ENCODE assay signal across 13 cellular contexts in the genomic region with DNA sequence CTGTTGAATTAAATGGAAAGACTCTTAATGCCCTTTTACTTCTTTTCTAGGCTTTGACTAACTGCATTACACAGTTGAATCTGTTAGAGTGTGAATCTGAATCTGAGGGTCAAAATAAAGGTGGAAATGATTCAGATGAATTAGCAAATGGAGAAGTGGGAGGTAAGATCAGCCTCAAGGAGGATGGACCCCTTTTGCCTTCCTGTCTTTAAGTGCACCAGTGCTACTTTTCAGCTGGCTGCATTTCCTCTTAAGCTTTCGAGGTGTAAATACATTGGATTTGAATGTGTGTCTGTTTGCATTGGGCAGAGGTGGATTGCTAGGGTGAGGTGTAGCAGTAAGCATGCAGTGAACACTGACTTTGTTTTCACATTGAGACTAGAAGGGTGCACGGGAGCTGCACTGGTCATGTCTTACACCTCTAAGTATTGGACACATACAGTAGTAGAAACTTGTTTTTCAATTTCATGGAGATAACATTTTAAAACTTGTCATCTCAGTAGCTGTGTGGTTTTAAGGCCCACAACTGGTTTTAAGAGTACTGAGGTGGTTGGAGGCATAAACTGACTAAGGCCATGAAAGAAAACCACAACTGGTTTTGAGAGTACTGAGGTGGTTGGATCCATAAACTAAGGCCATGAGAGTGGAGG. TPM values are rescaled to one million over a fixed set of nuclear protein-coding genes. Genes with fewer than 3 reads are reported as not detected.
DNase-seq lines count a peak whose midpoint lies in the region; ATAC-seq and TF ChIP-seq lines count a peak whose summit lies in the region.
"Had no signal": no experiment of that assay in that cellular context is flagged by ENCODE, and none has a peak within 500 bp of the region (broad histone marks: within the 10 kb centered on the region; RNA-seq: fewer than 3 reads in every experiment).

No MANE protein-coding gene starts in this region.

- no peak overlapping the region for H3K4me2 ChIP-seq in smooth muscle cell

- H4K20me1 ChIP-seq in smooth muscle cell (ENCODE audit: low read depth) = no peaks in the 10 kb centered on the region

- H3F3A ChIP-seq in smooth muscle cell (ENCODE audit: low read depth) = no peaks in the 10 kb centered on the region

- H3K36me3 ChIP-seq in mucosa of descending colon (ENCODE audit: low read depth) = peaks cover 6% of the 10 kb centered on the region
- peaks cover 42% of the 10 kb centered on the region for H3K36me3 ChIP-seq in smooth muscle cell (ENCODE audit: low read depth)

- TF ChIP-seq CTCF in mucosa of descending colon (IDR thresholded peaks at IDR 0.05) (no peak), mesothelial cell of epicardium (IDR thresholded peaks at IDR 0.05; ENCODE audit: unreplicated experiment) (no peak), smooth muscle cell (IDR thresholded peaks at IDR 0.05; ENCODE audit: borderline replicate concordance, insufficient read depth, poor library complexity, severe bottlenecking) (no peak)

- H3K27me3 Mint-ChIP-seq in mesothelial cell of epicardium (ENCODE audit: low read depth) = no peaks in the 10 kb centered on the region

- peak; percentile 67 to 72 for ATAC-seq in activated CD4-positive, CD25-positive, alpha-beta regulatory T cell treated with anti-CD3 and anti-CD28 coated beads, Interleukin-2, amount 50 U/mL, for 24 hours
- ATAC-seq in GM21737 (IDR thresholded peaks at IDR 0.05; ENCODE audit: unreplicated experiment) = peak; percentile 49
- peak; percentile 55 for ATAC-seq in HG03565 (IDR thresholded peaks at IDR 0.05; ENCODE audit: unreplicated experiment)
- peak; percentile 64 for ATAC-seq in mucosa of descending colon

- H3K27me3 ChIP-seq in smooth muscle cell (ENCODE audit: low read depth) = no peaks in the 10 kb centered on the region
- H3K27me3 ChIP-seq: breast epithelium, vagina had no signal

- no peak overlapping the region for H3K4me3 Mint-ChIP-seq in mesothelial cell of epicardium

- H3K9me3 Mint-ChIP-seq in mesothelial cell of epicardium = no peaks in the 10 kb centered on the region

- H3K79me2 ChIP-seq in smooth muscle cell (ENCODE audit: low read depth) = no peaks in the 10 kb centered on the region

- H3K4me1 Mint-ChIP-seq in mesothelial cell of epicardium = no peaks in the 10 kb centered on the region

- WGBS in smooth muscle cell (ENCODE audit: low lambda C conversion rate) = 94% methylated on average over 2 of the region's 2 CpGs

- no peak overlapping the region for H3K9ac ChIP-seq in smooth muscle cell (ENCODE audit: low read depth)

- H3K4me1 ChIP-seq in mucosa of descending colon (ENCODE audit: low read depth) = peaks cover 13% of the 10 kb centered on the region
- no peaks in the 10 kb centered on the region for H3K4me1 ChIP-seq in smooth muscle cell (ENCODE audit: low read depth)
- H3K4me1 ChIP-seq: breast epithelium, vagina had no signal

- no peak for DNase-seq in activated CD4-positive, CD25-positive, alpha-beta regulatory T cell (lab: John Stamatoyannopoulos, UW)
- DNase-seq in mucosa of descending colon (peak in 1 of 3 donors; percentile 39), mesothelial cell of epicardium (ENCODE audit: low spot score in 2 of 2, unreplicated experiment in 2 of 2) (no peak), smooth muscle cell (lab: John Stamatoyannopoulos, UW; ENCODE audit: unreplicated experiment) (no peak), NCI-H1105 (lab: John Stamatoyannopoulos, UW) (no peak)
- DNase-seq: 8988T, NCI-H2029 treated with DMSO at 0.1 percent for 48 hours had no signal

- no peak overlapping the region for H3K27ac ChIP-seq in smooth muscle cell (ENCODE audit: low read depth)
- H3K27ac ChIP-seq: breast epithelium, vagina had no signal

- H3K36me3 Mint-ChIP-seq in mesothelial cell of epicardium = peaks cover 54% of the 10 kb centered on the region

- H3K27ac Mint-ChIP-seq in mesothelial cell of epicardium = no peak overlapping the region

- H2AFZ ChIP-seq in smooth muscle cell (ENCODE audit: low read depth) = no peak overlapping the region

- intact Hi-C loops in mucosa of descending colon (cut with DNase I, micrococcal nuclease) = loop anchor here in 1 of 2 donors (10.0 kb wide), 1 partner anchor 61 kb away; a partner anchor contains a TSS

- no peak overlapping the region for H3K4me3 ChIP-seq in mucosa of descending colon
- H3K4me3 ChIP-seq in smooth muscle cell = no peak overlapping the region
- H3K4me3 ChIP-seq: breast epithelium, skin epidermis, vagina had no signal

- H3K9me3 ChIP-seq in mucosa of descending colon = no peaks in the 10 kb centered on the region
- H3K9me3 ChIP-seq in smooth muscle cell (replicated peaks; ENCODE audit: low read depth) = no peaks in the 10 kb centered on the region
- H3K9me3 ChIP-seq: breast epithelium, vagina had no signal

RNA-seq across cellular contexts. Expression of a gene that starts 35.4 kb away (rescaled TPM):
- total RNA-seq in mucosa of descending colon = 10 to 100 TPM; 63.8 to 77.2 (median 71.9) TPM
- 70.0 to 74.3 TPM (median 72.9 TPM) in 3 replicates for total RNA-seq in mesothelial cell of epicardium
- total RNA-seq in smooth muscle cell = 64.0 and 71.2 TPM in 2 replicates
- 56.8 and 61.8 TPM in 2 replicates for polyA plus RNA-seq in smooth muscle cell

RNA-seq across cellular contexts. Expression of a gene that starts 59.0 kb away (rescaled TPM):
- total RNA-seq in mucosa of descending colon (10 to 100 TPM; 35.5 to 87.9 (median 35.5) TPM), mesothelial cell of epicardium (38.6 to 39.4 TPM (median 39.0 TPM) in 3 replicates), smooth muscle cell (50.9 and 60.9 TPM in 2 replicates)
- 33.6 and 40.6 TPM in 2 replicates for polyA plus RNA-seq in smooth muscle cell

RNA-seq across cellular contexts. Expression of a gene that starts 59.1 kb away (rescaled TPM):
- total RNA-seq in mucosa of descending colon (10 to 100 TPM; 51.6 to 67.1 (median 60.0) TPM), mesothelial cell of epicardium (31.3 to 34.4 TPM (median 31.9 TPM) in 3 replicates), smooth muscle cell (64.3 and 75.0 TPM in 2 replicates)
- polyA plus RNA-seq in smooth muscle cell = 13.3 and 15.9 TPM in 2 replicates
